Comparison of ENCODE assay signal across 21 cellular contexts in the genomic region with DNA sequence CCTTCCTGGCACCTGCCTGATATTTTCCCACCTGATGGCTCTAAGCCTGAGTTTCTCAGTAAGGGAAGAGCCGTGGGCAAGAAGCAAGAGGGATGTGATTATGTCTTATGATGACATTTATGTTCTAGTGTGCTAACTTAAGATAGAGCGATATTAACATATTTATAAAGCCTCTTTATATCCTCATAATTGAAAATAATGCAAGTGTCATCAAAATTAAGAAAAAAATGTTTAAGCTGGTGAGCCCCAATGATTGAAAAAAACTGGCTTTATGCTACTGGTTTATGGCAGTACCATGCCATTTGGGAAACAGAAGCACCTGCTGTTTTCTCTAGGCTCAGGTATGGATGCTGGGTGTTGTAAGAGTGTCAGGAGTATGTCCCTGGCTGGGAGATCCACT.
"Had no signal": no experiment of that assay in that cellular context is flagged by ENCODE, and none has a peak within 500 bp of the region (broad histone marks: within the 10 kb centered on the region; RNA-seq: fewer than 3 reads in every experiment).

No MANE protein-coding gene starts in this region.

- H3K4me1 ChIP-seq: body of pancreas, breast epithelium had no signal

- H3K36me3 ChIP-seq: breast epithelium had no signal

- DNase-seq: activated CD4-positive, alpha-beta T cell treated with anti-CD3 and anti-CD28 coated beads, Interleukin-2, amount 10 ng/mL, durations not matched to agents 24 days and 14 days; activated CD4-positive, alpha-beta T cell treated with anti-CD3 and anti-CD28 coated beads, Interleukin-2, amount 50 U/mL, for 4 hours; activated CD8-positive, alpha-beta T cell treated with anti-CD3 and anti-CD28 coated beads for 36 hours; activated effector memory CD4-positive, alpha-beta T cell treated with anti-CD3 and anti-CD28 coated beads, Interleukin-2, amount 50 U/mL, for 16 hours; activated naive CD4-positive, alpha-beta T cell; activated naive CD4-positive, alpha-beta T cell treated with anti-CD3 and anti-CD28 coated beads, Interleukin-2, amount 50 U/mL, for 16 hours; activated naive CD8-positive, alpha-beta T cell treated with anti-CD3 and anti-CD28 coated beads for 36 hours; activated T-cell treated with anti-CD3 and anti-CD28 coated beads, Interleukin-2, amount 50 U/mL, for 1 hour; activated T-cell treated with anti-CD3 and anti-CD28 coated beads, Interleukin-2, amount 50 U/mL, for 72 hours; amniotic stem cell; body of pancreas; NCI-H1092 treated with DMSO at 0.1 percent for 48 hours; NCI-H1417; NCI-H187 treated with DMSO at 0.1 percent for 48 hours; NCI-H2081; NCI-H345; NCI-H524 treated with DMSO at 0.1 percent for 48 hours; Right ventricle myocardium superior; T1000 had no signal

- H3K27ac ChIP-seq: body of pancreas, breast epithelium had no signal

- H3K4me3 ChIP-seq: body of pancreas, breast epithelium had no signal

- ATAC-seq: activated CD8-positive, alpha-beta T cell treated with anti-CD3 and anti-CD28 coated beads for 36 hours; activated T-cell treated with anti-CD3 and anti-CD28 coated beads, Interleukin-2, amount 50 U/mL, for 72 hours; activated T-helper 17 cell treated with anti-CD3 and anti-CD28 coated beads, Interleukin-2, amount 50 U/mL, for 72 hours; body of pancreas had no signal

- H3K27me3 ChIP-seq: body of pancreas, breast epithelium had no signal

- H3K9me3 ChIP-seq: body of pancreas, breast epithelium had no signal
